1 cellular context compared by ENCODE assay signal in the genomic region with DNA sequence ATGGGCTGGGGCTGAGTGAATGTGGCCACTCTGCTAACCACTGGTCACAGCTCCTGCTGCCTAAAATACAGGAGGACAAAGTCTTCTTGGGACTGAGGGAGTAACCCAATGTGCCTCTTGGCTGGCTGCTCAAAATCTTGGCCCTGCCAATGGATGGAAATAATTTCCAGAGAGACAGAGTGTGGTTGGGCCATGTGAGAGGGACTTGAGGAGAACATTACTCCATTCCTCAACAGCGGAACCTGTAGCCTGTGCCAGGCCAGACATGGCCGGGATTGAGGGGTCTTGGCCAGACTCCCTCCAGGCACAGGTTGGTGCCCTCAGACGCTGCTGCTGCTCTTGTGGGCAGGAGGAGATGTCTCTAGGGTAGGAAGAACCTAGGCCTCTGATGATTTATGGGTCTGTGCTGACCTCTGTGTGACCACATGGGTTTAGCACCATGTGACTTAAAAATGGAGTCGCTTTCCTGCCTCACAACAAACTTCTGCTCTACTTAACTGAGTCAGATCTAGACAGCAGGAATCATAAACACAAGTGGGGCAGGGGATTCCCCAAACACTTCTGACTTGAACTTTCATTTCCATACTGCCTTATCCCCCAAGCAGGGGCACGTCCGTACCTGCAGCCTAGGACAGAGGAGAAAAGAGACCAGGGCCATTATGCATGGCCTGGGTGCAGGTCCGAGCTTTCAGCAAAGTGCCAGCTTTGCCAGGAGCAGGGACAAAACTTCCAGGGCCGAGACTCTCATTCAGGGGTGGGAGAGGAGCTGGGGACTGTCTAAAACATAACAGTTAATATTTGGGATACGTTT.
TF ChIP-seq lines count a peak whose summit lies in the region.

No MANE protein-coding gene starts in this region.

TF ChIP-seq in WTC11, 78 proteins besides CTCF, POLR2A, EP300 and RAD21 (continued from another document):
- TF ChIP-seq, protein P1, sequence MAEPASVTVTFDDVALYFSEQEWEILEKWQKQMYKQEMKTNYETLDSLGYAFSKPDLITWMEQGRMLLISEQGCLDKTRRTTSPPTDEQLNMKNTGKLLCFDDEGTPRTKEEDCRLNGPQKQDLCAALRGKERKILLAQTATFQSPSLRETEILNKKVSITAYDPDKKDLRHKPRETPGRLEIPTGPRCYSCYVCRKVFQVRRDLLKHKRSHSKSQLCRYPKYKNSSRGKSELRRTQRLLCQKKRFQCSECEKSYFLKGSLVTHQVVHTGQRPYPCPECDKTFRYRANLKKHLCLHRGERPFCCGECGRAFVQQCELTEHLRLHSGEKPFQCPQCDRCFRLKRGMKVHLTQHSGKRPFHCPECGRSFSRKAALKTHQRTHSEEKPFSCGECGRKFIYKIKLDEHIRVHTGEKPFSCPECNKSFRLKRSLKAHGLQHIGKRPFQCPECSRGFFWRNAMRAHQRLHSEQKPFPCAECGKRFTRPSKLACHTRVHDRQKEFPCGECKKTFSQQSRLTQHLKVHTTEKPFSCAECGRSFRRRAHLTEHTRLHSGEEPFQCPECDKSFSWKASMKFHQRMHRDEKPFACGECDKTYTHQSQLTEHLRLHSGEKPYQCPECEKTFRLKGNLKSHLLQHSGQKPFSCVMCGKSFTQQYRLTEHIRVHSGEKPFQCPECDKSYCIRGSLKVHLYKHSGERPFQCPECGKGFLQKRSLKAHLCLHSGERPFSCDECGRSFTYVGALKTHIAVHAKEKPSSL (CRISPR knock-in tag; conservative IDR thresholded peaks at IDR 0.05): no peak
- no peak for TF ChIP-seq TEAD4 (CRISPR knock-in tag; IDR thresholded peaks at IDR 0.05)
- TF ChIP-seq, protein P2, sequence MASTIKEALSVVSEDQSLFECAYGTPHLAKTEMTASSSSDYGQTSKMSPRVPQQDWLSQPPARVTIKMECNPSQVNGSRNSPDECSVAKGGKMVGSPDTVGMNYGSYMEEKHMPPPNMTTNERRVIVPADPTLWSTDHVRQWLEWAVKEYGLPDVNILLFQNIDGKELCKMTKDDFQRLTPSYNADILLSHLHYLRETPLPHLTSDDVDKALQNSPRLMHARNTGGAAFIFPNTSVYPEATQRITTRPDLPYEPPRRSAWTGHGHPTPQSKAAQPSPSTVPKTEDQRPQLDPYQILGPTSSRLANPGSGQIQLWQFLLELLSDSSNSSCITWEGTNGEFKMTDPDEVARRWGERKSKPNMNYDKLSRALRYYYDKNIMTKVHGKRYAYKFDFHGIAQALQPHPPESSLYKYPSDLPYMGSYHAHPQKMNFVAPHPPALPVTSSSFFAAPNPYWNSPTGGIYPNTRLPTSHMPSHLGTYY (CRISPR knock-in tag; IDR thresholded peaks at IDR 0.05): no peak
- no peak for TF ChIP-seq NFYB (CRISPR knock-in tag; conservative IDR thresholded peaks at IDR 0.05; ENCODE audit: low read depth)
- no peak for TF ChIP-seq ZNF138 (CRISPR knock-in tag; conservative IDR thresholded peaks at IDR 0.05)
- no peak for TF ChIP-seq JUN (CRISPR knock-in tag; IDR thresholded peaks at IDR 0.05)
- TF ChIP-seq SOX15 (CRISPR knock-in tag; IDR thresholded peaks at IDR 0.05): no peak
- no peak for TF ChIP-seq TEAD1 (CRISPR knock-in tag; IDR thresholded peaks at IDR 0.05)
- TF ChIP-seq IRF1 (CRISPR knock-in tag; IDR thresholded peaks at IDR 0.05): no peak
- no peak for TF ChIP-seq ZNF219 (CRISPR knock-in tag; IDR thresholded peaks at IDR 0.05; ENCODE audit: borderline replicate concordance)
